ENCODE assay signal across 12 cellular contexts in genomic region chr6:79084693-79085092, GRCh38.
"Had no signal": no experiment of that assay in that cellular context is flagged by ENCODE, and none has a peak within 500 bp of the region (broad histone marks: within the 10 kb centered on the region; RNA-seq: fewer than 3 reads in every experiment).

No MANE protein-coding gene starts in this region.

- H3K4me3 ChIP-seq: left ventricle myocardium inferior, mucosa of descending colon, pancreas, thoracic aorta had no signal

- ATAC-seq: mucosa of descending colon; naive thymus-derived CD4-positive, alpha-beta T cell; pancreas; stimulated activated effector memory CD8-positive, alpha-beta T cell treated with anti-CD3 and anti-CD28 coated beads, Interleukin-12 subunit alpha, Interleukin-12 subunit beta, amount 100 ng/mL, for 72 hours had no signal

- H3K27me3 ChIP-seq: pancreas had no signal

- H3K9me3 ChIP-seq: left ventricle myocardium inferior, mucosa of descending colon, pancreas, thoracic aorta had no signal

- DNase-seq: activated CD4-positive, alpha-beta T cell treated with anti-CD3 and anti-CD28 coated beads, Interleukin-2, amount 10 ng/mL, durations not matched to agents 7 days and 5 days; activated naive CD8-positive, alpha-beta T cell treated with anti-CD3 and anti-CD28 coated beads, Interleukin-2, amount 10 ng/mL, durations not matched to agents 7 days and 5 days; aorta; cerebellar nuclear complex; effector memory CD4-positive, alpha-beta T cell; left ventricle myocardium inferior; mucosa of descending colon; naive thymus-derived CD4-positive, alpha-beta T cell; pancreas; T-helper 2 cell had no signal

- H3K36me3 ChIP-seq: left ventricle myocardium inferior, pancreas, thoracic aorta had no signal

- H3K27ac ChIP-seq: left ventricle myocardium inferior, pancreas, thoracic aorta had no signal
